ENCODE assay signal across 11 cellular contexts in genomic region chr2:226758886-226759660, GRCh38. TPM values are rescaled to one million over a fixed set of nuclear protein-coding genes. Genes with fewer than 3 reads are reported as not detected.
DNase-seq lines count a peak whose midpoint lies in the region; ATAC-seq and TF ChIP-seq lines count a peak whose summit lies in the region.
"Had no signal": no experiment of that assay in that cellular context is flagged by ENCODE, and none has a peak within 500 bp of the region (broad histone marks: within the 10 kb centered on the region; RNA-seq: fewer than 3 reads in every experiment).

No MANE protein-coding gene starts in this region.

- no TSS peak for BruUV-seq in mammary epithelial cell (replicated peaks; lab: Mats Ljungman, UMichigan)

- WGBS in mammary epithelial cell (ENCODE audit: low coverage, missing lambda C conversion rate): 78% methylated on average over 3 of the region's 3 CpGs

- peak overlapping the region; percentile 32 for H3K27ac ChIP-seq in mammary epithelial cell (ENCODE audit: insufficient read depth, low read depth, low read length)

- no peaks in the 10 kb centered on the region for H3K9me3 ChIP-seq in mammary epithelial cell (replicated peaks; ENCODE audit: insufficient read depth, low read length)

- H3K4me3 Mint-ChIP-seq in activated naive CD8-positive, alpha-beta T cell treated with anti-CD3 and anti-CD28 coated beads, Interleukin-2, amount 50 U/mL, for 24 hours: no peak overlapping the region

- no peak for DNase-seq in Right ventricle myocardium inferior (ENCODE audit: missing footprints)
- DNase-seq in cardiac septum (ENCODE audit: low spot score): no peak
- peak; percentile 39 for DNase-seq in mammary epithelial cell
- DNase-seq in left lobe of liver (ENCODE audit: low spot score): no peak
- DNase-seq in activated naive CD8-positive, alpha-beta T cell treated with anti-CD3 and anti-CD28 coated beads, Interleukin-2, amount 50 U/mL, for 24 hours: no peak
- DNase-seq in activated CD4-positive, alpha-beta T cell treated with anti-CD3 and anti-CD28 coated beads, Interleukin-2, amount 50 U/mL, for 4 hours: no peak
- DNase-seq: activated T-cell treated with anti-CD3 and anti-CD28 coated beads, Interleukin-2, amount 50 U/mL, for 1 hour; KBM-7; NCI-H526 had no signal

- H3K4me3 ChIP-seq in mammary epithelial cell (replicated peaks in 1 of 3; ENCODE audit: insufficient read depth in 1 of 3, low read depth in 2 of 3, low read length in 3 of 3): no peak overlapping the region

- ATAC-seq in Right ventricle myocardium inferior (peak; percentile 71), left lobe of liver (peak; percentile 29), HG03439 (IDR thresholded peaks at IDR 0.05; ENCODE audit: unreplicated experiment) (no peak), GM19452 (IDR thresholded peaks at IDR 0.05; ENCODE audit: unreplicated experiment) (no peak)
- no peak for ATAC-seq in activated naive CD8-positive, alpha-beta T cell treated with anti-CD3 and anti-CD28 coated beads, Interleukin-2, amount 50 U/mL, for 24 hours

- H3K79me2 ChIP-seq in mammary epithelial cell (ENCODE audit: insufficient read depth, low read length): peaks cover 87% of the 10 kb centered on the region

- H3K27me3 Mint-ChIP-seq in activated naive CD8-positive, alpha-beta T cell treated with anti-CD3 and anti-CD28 coated beads, Interleukin-2, amount 50 U/mL, for 24 hours: no peaks in the 10 kb centered on the region

- intact Hi-C loops in Right ventricle myocardium inferior (cut with DNase I): loop anchor here (5.0 kb wide), 1 partner anchor 33 kb away; no protein-coding TSS in a partner anchor
- intact Hi-C loops in cardiac septum (cut with DNase I): loop anchor here (5.0 kb wide), 1 partner anchor 33 kb away; no protein-coding TSS in a partner anchor
- intact Hi-C loops in mammary epithelial cell (cut with micrococcal nuclease): loop anchor here (5.0 kb wide), 2 partner anchors 107 to 332 kb away; no protein-coding TSS in a partner anchor

- H3K36me3 Mint-ChIP-seq in activated naive CD8-positive, alpha-beta T cell treated with anti-CD3 and anti-CD28 coated beads, Interleukin-2, amount 50 U/mL, for 24 hours (ENCODE audit: low read depth): no peaks in the 10 kb centered on the region

- H3K4me1 ChIP-seq in mammary epithelial cell (ENCODE audit: insufficient read depth, low read length): peaks cover 60% of the 10 kb centered on the region

- H2AFZ ChIP-seq in mammary epithelial cell (ENCODE audit: low read depth, low read length): no peak overlapping the region

- TF ChIP-seq CTCF in mammary epithelial cell (conservative IDR thresholded peaks at IDR 0.05 in 1 of 2, IDR thresholded peaks at IDR 0.05 in 1 of 2; ENCODE audit: extremely low read depth in 1 of 2, insufficient read depth in 1 of 2, low read depth in 1 of 2, low read length in 2 of 2): no peak

- in situ Hi-C loops in mammary epithelial cell (cut with MboI; ENCODE audit: low sequenced_read_pairs in 2 of 2): no loop called here

- H3K36me3 ChIP-seq in mammary epithelial cell (ENCODE audit: insufficient read depth, low read length): peaks cover 3% of the 10 kb centered on the region

- H3K4me2 ChIP-seq in mammary epithelial cell (ENCODE audit: insufficient read depth, low read depth, low read length): no peak overlapping the region

- no peaks in the 10 kb centered on the region for H3K27me3 ChIP-seq in mammary epithelial cell (ENCODE audit: insufficient read depth, low read length)

- H3K9ac ChIP-seq in mammary epithelial cell (ENCODE audit: insufficient read depth, low read length): no peak overlapping the region

- dilution Hi-C loops in mammary epithelial cell (cut with HindIII; ENCODE audit: low sequenced_read_pairs): no loop called here

- H3K9me3 Mint-ChIP-seq in activated naive CD8-positive, alpha-beta T cell treated with anti-CD3 and anti-CD28 coated beads, Interleukin-2, amount 50 U/mL, for 24 hours: peaks cover 2% of the 10 kb centered on the region

- H3K4me1 Mint-ChIP-seq in activated naive CD8-positive, alpha-beta T cell treated with anti-CD3 and anti-CD28 coated beads, Interleukin-2, amount 50 U/mL, for 24 hours: peaks cover 12% of the 10 kb centered on the region

- H4K20me1 ChIP-seq in mammary epithelial cell (ENCODE audit: insufficient read depth, low read length): no peaks in the 10 kb centered on the region

- no peak overlapping the region for H3K27ac Mint-ChIP-seq in activated naive CD8-positive, alpha-beta T cell treated with anti-CD3 and anti-CD28 coated beads, Interleukin-2, amount 50 U/mL, for 24 hours

- CTCF ChIA-PET in mammary epithelial cell (lab: Charles Lee; ENCODE audit: low non-redundant PET): interaction anchor here (0.7 kb wide), 1 partner anchor 31 kb away, joined by 6 read pairs; no protein-coding TSS in a partner anchor

RNA-seq across cellular contexts. Expression of gene IRS1, which starts 40.5 kb away (rescaled TPM):
- total RNA-seq in Right ventricle myocardium inferior (15.9 TPM), cardiac septum (14.0 TPM), mammary epithelial cell (10 to 100 TPM; 25.8 to 36.2 TPM), left lobe of liver (25.3 TPM)
- polyA plus RNA-seq in mammary epithelial cell: 27.6 TPM
- polyA minus RNA-seq in mammary epithelial cell: 45.6 TPM

Comparison
In these comparisons a context has a peak if more than half of its experiments do, and no peak if none do; other contexts are left out.
1. ATAC-seq: peak in Right ventricle myocardium inferior (single experiment) and left lobe of liver (single experiment); none in HG03439 (single experiment), activated naive CD8-positive, alpha-beta T cell treated with anti-CD3 and anti-CD28 coated beads, Interleukin-2, amount 50 U/mL, for 24 hours (single experiment) and GM19452 (single experiment).